In the genomic region with DNA sequence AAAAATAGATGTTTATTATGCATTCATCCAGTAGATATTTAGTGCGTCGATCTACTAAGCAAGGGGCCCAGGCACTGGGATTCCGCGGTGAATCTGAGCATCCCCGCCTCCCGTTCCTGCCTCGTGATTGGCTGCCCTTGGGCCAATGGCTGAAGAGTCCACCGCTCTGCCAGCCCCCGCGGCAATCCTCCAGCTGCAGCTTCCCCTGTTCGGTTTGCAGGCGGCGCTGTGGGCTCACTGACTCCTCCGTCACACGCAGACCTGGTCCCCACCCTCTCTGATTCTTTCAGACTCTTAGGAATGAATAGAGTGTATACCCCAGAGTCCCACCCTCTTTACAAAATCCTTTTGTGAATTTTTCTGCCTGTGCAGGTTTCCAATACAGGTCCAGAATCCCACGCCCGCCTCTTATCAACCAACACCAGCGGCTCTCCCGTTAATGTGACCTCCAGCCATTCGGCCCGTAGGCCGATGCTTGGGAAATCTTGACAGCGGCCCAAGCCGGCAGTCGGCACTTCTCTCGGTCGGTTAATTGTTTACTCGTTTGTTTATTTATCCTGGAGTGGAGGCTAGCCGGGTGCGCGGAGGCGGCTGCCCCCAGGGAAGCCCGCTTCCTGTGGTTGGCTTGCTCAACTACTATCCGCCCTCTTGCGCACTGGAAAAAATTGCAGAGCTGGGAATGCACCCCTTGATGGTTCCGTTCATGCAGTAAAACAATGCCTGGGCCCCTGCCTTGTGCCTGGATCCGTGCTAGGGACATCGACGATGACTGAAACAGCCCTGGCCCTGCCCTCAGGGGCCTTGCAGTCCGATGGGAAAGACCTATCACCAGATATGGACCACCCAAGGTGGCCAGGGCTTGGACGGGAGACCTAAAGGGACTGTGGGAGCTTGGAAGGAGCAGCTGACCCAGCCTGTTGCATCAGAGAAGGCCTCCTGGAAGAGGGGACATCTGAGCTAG, we compare ENCODE assay signal across 1 cellular context.
TF ChIP-seq lines count a peak whose summit lies in the region.

No MANE protein-coding gene starts in this region.

TF ChIP-seq in IMR-90, 13 proteins besides CTCF, POLR2A, EP300 and RAD21:
- TF ChIP-seq SMC3 (IDR thresholded peaks at IDR 0.05; ENCODE audit: low read depth, low read length) = peak; percentile 82
- no peak for TF ChIP-seq MAFK (IDR thresholded peaks at IDR 0.05; ENCODE audit: low read depth, low read length)
- TF ChIP-seq CEBPB (IDR thresholded peaks at IDR 0.05; ENCODE audit: low read depth, low read length) = peak; percentile 89
- no peak; the same call in 1 of the 2 replicates for TF ChIP-seq RFX5 (IDR thresholded peaks at IDR 0.05; ENCODE audit: low read depth, low read length)
- TF ChIP-seq, protein P1, sequence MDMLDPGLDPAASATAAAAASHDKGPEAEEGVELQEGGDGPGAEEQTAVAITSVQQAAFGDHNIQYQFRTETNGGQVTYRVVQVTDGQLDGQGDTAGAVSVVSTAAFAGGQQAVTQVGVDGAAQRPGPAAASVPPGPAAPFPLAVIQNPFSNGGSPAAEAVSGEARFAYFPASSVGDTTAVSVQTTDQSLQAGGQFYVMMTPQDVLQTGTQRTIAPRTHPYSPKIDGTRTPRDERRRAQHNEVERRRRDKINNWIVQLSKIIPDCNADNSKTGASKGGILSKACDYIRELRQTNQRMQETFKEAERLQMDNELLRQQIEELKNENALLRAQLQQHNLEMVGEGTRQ (IDR thresholded peaks at IDR 0.05; ENCODE audit: low read depth, low read length) = peak; percentile 49; the same call in 1 of the 2 replicates
- TF ChIP-seq RCOR1 (IDR thresholded peaks at IDR 0.05; ENCODE audit: insufficient replicate concordance, low read length) = peak; percentile 68
- peak; percentile 11; the same call in 1 of the 2 replicates for TF ChIP-seq BHLHE40 (IDR thresholded peaks at IDR 0.05; ENCODE audit: low read depth, low read length)
- peak; percentile 91 for TF ChIP-seq MAZ (IDR thresholded peaks at IDR 0.05; ENCODE audit: borderline replicate concordance, low read depth, low read length)
- peak; percentile 52 for TF ChIP-seq MXI1 (IDR thresholded peaks at IDR 0.05; ENCODE audit: borderline replicate concordance, low read depth, low read length)
- no peak for TF ChIP-seq FOS (IDR thresholded peaks at IDR 0.05; ENCODE audit: low read depth, low read length)
